ENCODE assay signal across 16 cellular contexts in genomic region chr3:127529346-127530188, GRCh38.
"Had no signal": no experiment of that assay in that cellular context is flagged by ENCODE, and none has a peak within 500 bp of the region (broad histone marks: within the 10 kb centered on the region; RNA-seq: fewer than 3 reads in every experiment).

No MANE protein-coding gene starts in this region.

- H3K27ac ChIP-seq: breast epithelium, gastroesophageal sphincter, parathyroid adenoma, sigmoid colon had no signal

- H3K36me3 ChIP-seq: breast epithelium, gastroesophageal sphincter, sigmoid colon had no signal

- H3K9me3 ChIP-seq: breast epithelium, sigmoid colon had no signal

- H3K4me3 ChIP-seq: breast epithelium, gastroesophageal sphincter, sigmoid colon had no signal

- DNase-seq: activated CD8-positive, alpha-beta memory T cell treated with anti-CD3 and anti-CD28 coated beads for 24 hours; activated CD8-positive, alpha-beta memory T cell treated with anti-CD3 and anti-CD28 coated beads, Interleukin-2, amount 50 U/mL, for 48 hours; activated effector memory CD4-positive, alpha-beta T cell treated with Interleukin-2 at 50 U/mL for 16 hours; activated naive CD4-positive, alpha-beta T cell treated with anti-CD3 and anti-CD28 coated beads, Interleukin-2, amount 50 U/mL, for 16 hours; activated T-cell treated with anti-CD3 and anti-CD28 coated beads, Interleukin-2, amount 50 U/mL, for 48 hours; effector CD4-positive, alpha-beta T cell; left cardiac atrium; natural killer cell; sigmoid colon; stimulated activated CD4-positive, alpha-beta T cell treated with anti-CD3 and anti-CD28 coated beads, Interleukin-4, amount 100 ng/mL, for 24 hours; T1000 had no signal

- ATAC-seq: esophagus mucosa; gastroesophageal sphincter; left cardiac atrium; natural killer cell; stimulated activated effector memory CD8-positive, alpha-beta T cell treated with anti-CD3 and anti-CD28 coated beads, Interleukin-12 subunit alpha, Interleukin-12 subunit beta, amount 100 ng/mL, for 72 hours had no signal

- H3K4me1 ChIP-seq: breast epithelium, gastroesophageal sphincter, parathyroid adenoma, sigmoid colon had no signal
